Comparison of ENCODE assay signal across 23 cellular contexts in genomic region chr3:140091143-140091542, GRCh38.
DNase-seq lines count a peak whose midpoint lies in the region; ATAC-seq and TF ChIP-seq lines count a peak whose summit lies in the region.
"Had no signal": no experiment of that assay in that cellular context is flagged by ENCODE, and none has a peak within 500 bp of the region (broad histone marks: within the 10 kb centered on the region; RNA-seq: fewer than 3 reads in every experiment).

No MANE protein-coding gene starts in this region.

- no peaks in the 10 kb centered on the region for H3K36me3 Mint-ChIP-seq in CD4-positive, alpha-beta memory T cell
- H3K36me3 Mint-ChIP-seq: activated CD4-positive, alpha-beta memory T cell treated with anti-CD3 and anti-CD28 coated beads for 36 hours; activated naive CD8-positive, alpha-beta T cell had no signal

- H3K27ac ChIP-seq in psoas muscle = peak overlapping the region; percentile 68
- no peak overlapping the region for H3K27ac ChIP-seq in CD4-positive, alpha-beta memory T cell (ENCODE audit: low read depth, low read length)
- H3K27ac ChIP-seq: BLaER1, esophagus squamous epithelium, heart right ventricle, PC-9, suprapubic skin, VCaP had no signal

- no peak overlapping the region for H3K4me3 Mint-ChIP-seq in CD4-positive, alpha-beta memory T cell
- H3K4me3 Mint-ChIP-seq: activated CD4-positive, alpha-beta memory T cell treated with anti-CD3 and anti-CD28 coated beads for 36 hours; activated naive CD8-positive, alpha-beta T cell; activated T-cell treated with anti-CD3 and anti-CD28 coated beads, Interleukin-2, amount 50 U/mL, for 4 hours; GM23338; mesothelial cell of epicardium had no signal

- POLR2A ChIA-PET in CD4-positive, alpha-beta memory T cell (lab: Charles Lee; ENCODE audit: partially characterized antibody) = no interaction called here

- no peaks in the 10 kb centered on the region for H3K27me3 Mint-ChIP-seq in CD4-positive, alpha-beta memory T cell
- H3K27me3 Mint-ChIP-seq: activated CD4-positive, alpha-beta memory T cell treated with anti-CD3 and anti-CD28 coated beads for 36 hours had no signal

- H3K9me3 ChIP-seq in psoas muscle = no peaks in the 10 kb centered on the region
- H3K9me3 ChIP-seq in CD4-positive, alpha-beta memory T cell (ENCODE audit: control insufficient read depth in 1 of 2, low read length in 2 of 2) = no peaks in the 10 kb centered on the region
- H3K9me3 ChIP-seq: suprapubic skin had no signal

- no peaks in the 10 kb centered on the region for H3K27me3 ChIP-seq in psoas muscle (ENCODE audit: insufficient read depth in 3 of 3, low read length in 2 of 3)
- no peaks in the 10 kb centered on the region for H3K27me3 ChIP-seq in CD4-positive, alpha-beta memory T cell (ENCODE audit: insufficient read depth, low read length)
- H3K27me3 ChIP-seq: BLaER1, esophagus squamous epithelium, suprapubic skin had no signal

- peaks cover 27% of the 10 kb centered on the region for H3K4me1 ChIP-seq in psoas muscle
- H3K4me1 ChIP-seq in CD4-positive, alpha-beta memory T cell (ENCODE audit: insufficient read depth, low read length) = no peaks in the 10 kb centered on the region
- H3K4me1 ChIP-seq: BLaER1, suprapubic skin had no signal

- 25 to 70% (median 36%) methylated on average over 3 of the region's 3 CpGs for WGBS in psoas muscle, 3 donors

- peak; percentile 70 for DNase-seq in HT1080 (ENCODE audit: low read depth)
- DNase-seq in SHP77 (lab: John Stamatoyannopoulos, UW) = peak; percentile 10 to 16
- peak; percentile 29 for DNase-seq in fibroblast of peridontal ligament (ENCODE audit: extremely low read depth)
- DNase-seq in psoas muscle = no peak
- DNase-seq in activated naive CD4-positive, alpha-beta T cell (lab: John Stamatoyannopoulos, UW) = no peak
- DNase-seq in CD4-positive, alpha-beta memory T cell = no peak
- DNase-seq: activated CD4-positive, alpha-beta memory T cell treated with anti-CD3 and anti-CD28 coated beads for 36 hours; activated T-cell treated with anti-CD3 and anti-CD28 coated beads, Interleukin-2, amount 50 U/mL, for 4 hours; DND-41; esophagus squamous epithelium; heart right ventricle; NCI-H1048; NCI-H774; PC-9; stimulated activated CD4-positive, alpha-beta T cell treated with anti-CD3 and anti-CD28 coated beads, Interleukin-4, amount 100 ng/mL, for 1 hour; SW 1271 had no signal

- ATAC-seq in psoas muscle (peak; percentile 32 to 79 (median 46)), HG03460 (IDR thresholded peaks at IDR 0.05; ENCODE audit: unreplicated experiment) (no peak)
- ATAC-seq: activated T-cell treated with anti-CD3 and anti-CD28 coated beads, Interleukin-2, amount 50 U/mL, for 4 hours; GM23338 had no signal

- H3K4me1 Mint-ChIP-seq in CD4-positive, alpha-beta memory T cell = no peaks in the 10 kb centered on the region

- H3K36me3 ChIP-seq in psoas muscle (ENCODE audit: insufficient read depth in 1 of 2, low read depth in 1 of 2) = no peaks in the 10 kb centered on the region
- H3K36me3 ChIP-seq in CD4-positive, alpha-beta memory T cell (ENCODE audit: insufficient read depth, low read length) = no peaks in the 10 kb centered on the region
- H3K36me3 ChIP-seq: BLaER1, esophagus squamous epithelium, heart right ventricle, suprapubic skin had no signal

- no peak overlapping the region for H3K27ac Mint-ChIP-seq in CD4-positive, alpha-beta memory T cell
- H3K27ac Mint-ChIP-seq: activated CD4-positive, alpha-beta memory T cell treated with anti-CD3 and anti-CD28 coated beads for 36 hours; activated naive CD8-positive, alpha-beta T cell; GM23338; mesothelial cell of epicardium had no signal

- no peak overlapping the region for H3K4me3 ChIP-seq in psoas muscle
- no peak overlapping the region for H3K4me3 ChIP-seq in CD4-positive, alpha-beta memory T cell (ENCODE audit: low read length in 2 of 2)
- H3K4me3 ChIP-seq: BLaER1, esophagus squamous epithelium, GM23338, heart right ventricle, PC-9, suprapubic skin had no signal

- peaks cover 0 to 4% (median 0%) of the 10 kb centered on the region in 8 donors for H3K9me3 Mint-ChIP-seq in CD4-positive, alpha-beta memory T cell
- H3K9me3 Mint-ChIP-seq: activated CD4-positive, alpha-beta memory T cell treated with anti-CD3 and anti-CD28 coated beads for 36 hours; activated T-cell treated with anti-CD3 and anti-CD28 coated beads, Interleukin-2, amount 50 U/mL, for 4 hours had no signal

- intact Hi-C loops in psoas muscle (cut with DNase I) = loop anchor here in 1 of 2 donors (5.0 kb wide), 1 partner anchor 91 kb away; no protein-coding TSS in a partner anchor
- intact Hi-C loops in CD4-positive, alpha-beta memory T cell (cut with micrococcal nuclease) = no loop called here

- CTCF ChIA-PET in CD4-positive, alpha-beta memory T cell (lab: Charles Lee; ENCODE audit: partially characterized antibody) = no interaction called here

- no peak for TF ChIP-seq CTCF in psoas muscle (IDR thresholded peaks at IDR 0.05)

Comparison
In these comparisons a context has a peak if more than half of its experiments do, and no peak if none do; other contexts are left out.
1. DNase-seq: peak in HT1080 (single experiment), SHP77 (2 of 2) and fibroblast of peridontal ligament (single experiment); none in psoas muscle (0 of 2), activated naive CD4-positive, alpha-beta T cell (0 of 4) and CD4-positive, alpha-beta memory T cell (0 of 5).